Comparison of ENCODE assay signal across 10 cellular contexts in the genomic region with DNA sequence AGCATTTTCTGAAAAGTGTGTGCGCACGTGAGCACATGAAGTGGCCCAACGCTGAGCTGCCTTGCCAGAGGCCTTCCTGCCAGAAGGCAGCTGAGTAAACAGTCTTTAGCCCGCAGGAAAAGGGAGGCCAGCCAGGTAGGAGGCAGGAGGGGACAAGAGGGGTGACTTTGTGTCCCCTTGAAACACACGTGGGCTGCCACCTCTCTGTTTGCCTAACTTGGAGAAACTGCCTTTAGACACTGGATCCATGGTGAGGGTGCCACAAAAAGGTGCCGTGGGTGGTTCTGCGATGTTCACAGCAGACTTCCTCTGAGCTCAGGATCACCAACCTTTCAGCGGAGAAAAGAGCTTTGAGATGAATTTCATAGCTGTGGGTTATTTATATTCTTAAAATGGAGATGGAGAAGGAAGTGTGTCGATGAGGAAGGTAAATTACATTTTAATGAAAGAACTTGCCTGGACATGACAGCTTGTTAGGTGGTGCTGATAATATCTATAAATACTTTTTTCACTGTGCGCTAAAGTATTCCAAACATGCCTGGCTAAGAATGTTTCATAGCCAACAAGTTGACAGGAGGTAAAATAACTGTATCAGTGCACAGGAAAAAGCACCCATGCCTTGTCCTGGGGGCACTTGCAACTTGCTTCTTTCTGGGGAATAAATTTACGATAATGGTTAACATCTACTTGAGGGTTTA. TPM values are rescaled to one million over a fixed set of nuclear protein-coding genes. Genes with fewer than 3 reads are reported as not detected.
A peak's percentile ranks its signal among the peaks of the same experiment; 100 is the strongest.
DNase-seq lines count a peak whose midpoint lies in the region; ATAC-seq, FAIRE-seq and TF ChIP-seq lines count a peak whose summit lies in the region.
"Had no signal": no experiment of that assay in that cellular context is flagged by ENCODE, and none has a peak within 500 bp of the region (broad histone marks: within the 10 kb centered on the region; RNA-seq: fewer than 3 reads in every experiment).

No MANE protein-coding gene starts in this region.

- peak overlapping the region; percentile 38 for H3K9ac ChIP-seq in astrocyte (ENCODE audit: low read length)

- H3K36me3 ChIP-seq in astrocyte (ENCODE audit: insufficient read depth, low read length) (no peaks in the 10 kb centered on the region), left lung (no peaks in the 10 kb centered on the region)

- no peaks in the 10 kb centered on the region for H3K79me2 ChIP-seq in astrocyte (ENCODE audit: insufficient read depth, low read length)

- no peaks in the 10 kb centered on the region for H3K9me3 Mint-ChIP-seq in astrocyte (ENCODE audit: unreplicated experiment)

- H3K4me1 Mint-ChIP-seq in astrocyte (ENCODE audit: low read depth, unreplicated experiment) = peaks cover 8% of the 10 kb centered on the region

- no peak overlapping the region for H3K4me3 Mint-ChIP-seq in astrocyte (ENCODE audit: unreplicated experiment)

- TF ChIP-seq CTCF in C4-2B (conservative IDR thresholded peaks at IDR 0.05) = no peak
- no peak for TF ChIP-seq CTCF in astrocyte (IDR thresholded peaks at IDR 0.05; ENCODE audit: insufficient read depth, low read depth, low read length)
- no peak for TF ChIP-seq CTCF in left lung (IDR thresholded peaks at IDR 0.05)

- peaks cover 9% of the 10 kb centered on the region for H3K4me1 ChIP-seq in astrocyte (ENCODE audit: insufficient read depth, low read length)
- H3K4me1 ChIP-seq in left lung = peaks cover 0 to 40% of the 10 kb centered on the region in 2 donors

- no peak overlapping the region for H3K4me3 ChIP-seq in astrocyte (ENCODE audit: insufficient read depth, low read depth, low read length)
- no peak overlapping the region for H3K4me3 ChIP-seq in left lung
- H3K4me3 ChIP-seq: tibial nerve had no signal

- DNase-seq in NCI-H146 (lab: John Stamatoyannopoulos, UW) (peak; percentile 89), astrocyte (ENCODE audit: low read depth) (peak; percentile 72), left lung (peak in 1 of 2 donors; percentile 85), GM12891 (ENCODE audit: insufficient read length, low spot score) (no peak), CD1c-positive myeloid dendritic cell (ENCODE audit: extremely low spot score) (no peak), 8988T (no peak)
- DNase-seq: activated naive CD4-positive, alpha-beta T cell treated with Interleukin-2 at 50 U/mL for 16 hours had no signal

- H3K9me3 ChIP-seq in astrocyte (ENCODE audit: insufficient read depth, low read depth, low read length) (no peaks in the 10 kb centered on the region), left lung (no peaks in the 10 kb centered on the region)
- H3K9me3 ChIP-seq: tibial nerve had no signal

- intact Hi-C loops in left lung (cut with DNase I) = no loop called here

- H4K20me1 ChIP-seq in astrocyte (ENCODE audit: insufficient read depth, low read length) = no peaks in the 10 kb centered on the region

- no peak overlapping the region for H3K4me2 ChIP-seq in astrocyte (ENCODE audit: low read length)

- H3K27me3 ChIP-seq in astrocyte (ENCODE audit: insufficient read depth, low read length) = no peaks in the 10 kb centered on the region
- no peaks in the 10 kb centered on the region for H3K27me3 ChIP-seq in left lung
- H3K27me3 ChIP-seq: tibial nerve had no signal

- no peak for TF ChIP-seq POLR2A in GM12891 (IDR thresholded peaks at IDR 0.05; ENCODE audit: low read depth, low read length)

- no peak overlapping the region for H2AFZ ChIP-seq in astrocyte (ENCODE audit: low read depth, low read length)

- peaks cover 2% of the 10 kb centered on the region for H3K36me3 Mint-ChIP-seq in astrocyte (ENCODE audit: low read depth, unreplicated experiment)

- H3K27me3 Mint-ChIP-seq in astrocyte (ENCODE audit: low read depth, unreplicated experiment) = no peaks in the 10 kb centered on the region

- H3K27ac ChIP-seq in C4-2B = peak overlapping the region; percentile 79
- H3K27ac ChIP-seq in astrocyte (ENCODE audit: low read depth, low read length) = peak overlapping the region; percentile 78
- peak overlapping the region in 1 of 2 donors; percentile 44 for H3K27ac ChIP-seq in left lung
- H3K27ac ChIP-seq: tibial nerve had no signal

- peak; percentile 96 for ATAC-seq in left lung
- no peak for ATAC-seq in GM19463 (IDR thresholded peaks at IDR 0.05; ENCODE audit: unreplicated experiment)

- H3K27ac Mint-ChIP-seq in astrocyte (ENCODE audit: unreplicated experiment) = peak overlapping the region; percentile 90

- FAIRE-seq in astrocyte (lab: Jason Lieb, UNC) (peak; percentile 23), GM12891 (lab: Jason Lieb, UNC) (no peak)

TF ChIP-seq in GM12891, 5 proteins besides CTCF, POLR2A, EP300 and RAD21:
- TF ChIP-seq POU2F2 (IDR thresholded peaks at IDR 0.05; ENCODE audit: low read depth, low read length) (no peak), TAF1 (IDR thresholded peaks at IDR 0.05; ENCODE audit: low read depth, low read length) (no peak), SPI1 (IDR thresholded peaks at IDR 0.05; ENCODE audit: low read depth, low read length) (no peak), POLR2AphosphoS5 (IDR thresholded peaks at IDR 0.05; ENCODE audit: low read depth, low read length) (no peak), PAX5 (IDR thresholded peaks at IDR 0.05; ENCODE audit: insufficient read depth, low read length, severe bottlenecking) (no peak)

RNA-seq across cellular contexts. Expression of gene ASB1, which starts 36.6 kb away (rescaled TPM):
- total RNA-seq in astrocyte = 30.6 and 31.7 TPM in 2 replicates
- 10 to 100 TPM; 16.6 to 27.0 TPM for total RNA-seq in left lung
- 19.4 TPM for polyA plus RNA-seq in GM12891 (2012; ENCODE audit: low read depth, missing spikeins)

Comparison
In these comparisons a context has a peak if more than half of its experiments do, and no peak if none do; other contexts are left out.
1. DNase-seq: peak in NCI-H146 (single experiment) and astrocyte (single experiment); none in GM12891 (single experiment), CD1c-positive myeloid dendritic cell (single experiment) and 8988T (single experiment).